1 cellular context compared by ENCODE assay signal in the genomic region with DNA sequence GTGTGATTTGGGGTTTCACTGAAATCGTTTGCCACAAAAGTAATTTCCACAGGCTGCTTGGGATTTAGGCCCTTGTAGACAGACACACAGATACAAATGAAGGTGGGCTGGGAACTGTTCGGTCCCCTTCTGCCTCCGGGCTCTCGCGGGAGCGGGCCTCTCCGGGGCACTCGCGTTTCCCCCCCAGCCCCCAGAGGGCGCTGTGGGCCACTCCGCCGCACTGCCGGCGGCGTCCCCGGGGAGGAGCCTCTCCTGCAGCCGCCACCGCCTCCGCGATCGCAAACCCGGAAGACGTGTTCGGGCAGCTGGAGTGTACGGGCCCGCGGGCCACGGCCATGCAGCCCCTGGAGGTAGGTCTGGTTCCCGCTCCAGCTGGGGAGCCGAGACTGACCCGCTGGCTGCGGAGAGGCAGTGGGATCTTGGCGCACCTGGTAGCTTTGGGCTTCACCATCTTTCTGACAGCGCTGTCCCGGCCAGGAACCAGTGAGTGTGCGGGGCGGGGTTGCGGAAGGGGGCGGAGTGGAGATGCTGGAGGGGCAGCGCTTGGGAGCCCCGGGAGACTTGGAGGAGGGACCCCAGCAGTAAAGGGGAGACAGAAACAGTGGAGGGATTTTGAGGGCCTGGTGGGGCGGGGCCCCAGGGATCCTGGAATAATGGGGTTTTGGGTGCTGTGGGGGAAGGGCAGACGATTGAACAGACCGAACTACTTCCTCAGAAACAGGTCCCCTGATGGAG.
TF ChIP-seq lines count a peak whose summit lies in the region.

A gene with protein sequence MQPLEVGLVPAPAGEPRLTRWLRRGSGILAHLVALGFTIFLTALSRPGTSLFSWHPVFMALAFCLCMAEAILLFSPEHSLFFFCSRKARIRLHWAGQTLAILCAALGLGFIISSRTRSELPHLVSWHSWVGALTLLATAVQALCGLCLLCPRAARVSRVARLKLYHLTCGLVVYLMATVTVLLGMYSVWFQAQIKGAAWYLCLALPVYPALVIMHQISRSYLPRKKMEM (plus strand): TSS at position 290 of the 735 bp plus-strand sequence. CDS start 46 bp downstream, at position 336.

TF ChIP-seq in HepG2, 621 proteins besides CTCF, POLR2A, EP300 and RAD21 (continued from another document and continues in another):
- TF ChIP-seq HNRNPUL1 (IDR thresholded peaks at IDR 0.05; ENCODE audit: low read depth, low read length) = no peak
- TF ChIP-seq ZSCAN30 (CRISPR knock-in tag; IDR thresholded peaks at IDR 0.05) = no peak
- TF ChIP-seq ZNF670 (CRISPR knock-in tag; IDR thresholded peaks at IDR 0.05; ENCODE audit: borderline replicate concordance) = no peak
- TF ChIP-seq, protein P1, sequence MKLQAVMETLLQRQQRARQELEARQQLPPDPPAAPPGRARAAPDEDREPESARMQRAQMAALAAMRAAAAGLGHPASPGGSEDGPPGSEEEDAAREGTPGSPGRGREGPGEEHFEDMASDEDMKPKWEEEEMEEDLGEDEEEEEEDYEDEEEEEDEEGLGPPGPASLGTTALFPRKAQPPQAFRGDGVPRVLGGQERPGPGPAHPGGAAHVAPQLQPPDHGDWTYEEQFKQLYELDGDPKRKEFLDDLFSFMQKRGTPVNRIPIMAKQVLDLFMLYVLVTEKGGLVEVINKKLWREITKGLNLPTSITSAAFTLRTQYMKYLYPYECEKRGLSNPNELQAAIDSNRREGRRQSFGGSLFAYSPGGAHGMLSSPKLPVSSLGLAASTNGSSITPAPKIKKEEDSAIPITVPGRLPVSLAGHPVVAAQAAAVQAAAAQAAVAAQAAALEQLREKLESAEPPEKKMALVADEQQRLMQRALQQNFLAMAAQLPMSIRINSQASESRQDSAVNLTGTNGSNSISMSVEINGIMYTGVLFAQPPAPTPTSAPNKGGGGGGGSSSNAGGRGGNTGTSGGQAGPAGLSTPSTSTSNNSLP (IDR thresholded peaks at IDR 0.05; ENCODE audit: low read depth, low read length) = no peak
- TF ChIP-seq ZNF75D (CRISPR knock-in tag; IDR thresholded peaks at IDR 0.05; ENCODE audit: borderline replicate concordance) = no peak
- TF ChIP-seq, protein P2, sequence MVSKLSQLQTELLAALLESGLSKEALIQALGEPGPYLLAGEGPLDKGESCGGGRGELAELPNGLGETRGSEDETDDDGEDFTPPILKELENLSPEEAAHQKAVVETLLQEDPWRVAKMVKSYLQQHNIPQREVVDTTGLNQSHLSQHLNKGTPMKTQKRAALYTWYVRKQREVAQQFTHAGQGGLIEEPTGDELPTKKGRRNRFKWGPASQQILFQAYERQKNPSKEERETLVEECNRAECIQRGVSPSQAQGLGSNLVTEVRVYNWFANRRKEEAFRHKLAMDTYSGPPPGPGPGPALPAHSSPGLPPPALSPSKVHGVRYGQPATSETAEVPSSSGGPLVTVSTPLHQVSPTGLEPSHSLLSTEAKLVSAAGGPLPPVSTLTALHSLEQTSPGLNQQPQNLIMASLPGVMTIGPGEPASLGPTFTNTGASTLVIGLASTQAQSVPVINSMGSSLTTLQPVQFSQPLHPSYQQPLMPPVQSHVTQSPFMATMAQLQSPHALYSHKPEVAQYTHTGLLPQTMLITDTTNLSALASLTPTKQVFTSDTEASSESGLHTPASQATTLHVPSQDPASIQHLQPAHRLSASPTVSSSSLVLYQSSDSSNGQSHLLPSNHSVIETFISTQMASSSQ (IDR thresholded peaks at IDR 0.05; ENCODE audit: low read depth) = no peak
- TF ChIP-seq, protein P2 (CRISPR knock-in tag; IDR thresholded peaks at IDR 0.05; ENCODE audit: borderline replicate concordance) = peak; percentile 44; the same call in 1 of the 2 replicates
- peak; percentile 93 for TF ChIP-seq PHF20 (CRISPR knock-in tag; IDR thresholded peaks at IDR 0.05)
- no peak for TF ChIP-seq NR3C1 (CRISPR knock-in tag; IDR thresholded peaks at IDR 0.05)
- peak; percentile 71 for TF ChIP-seq POLR2AphosphoS5 (IDR thresholded peaks at IDR 0.05; ENCODE audit: low read depth, low read length)
- no peak for TF ChIP-seq NCOA5 (CRISPR knock-in tag; IDR thresholded peaks at IDR 0.05)
- peak; percentile 86; the same call in 1 of the 2 replicates for TF ChIP-seq ZSCAN20 (CRISPR knock-in tag; IDR thresholded peaks at IDR 0.05; ENCODE audit: borderline replicate concordance)
- TF ChIP-seq SETDB1 (CRISPR knock-in tag; IDR thresholded peaks at IDR 0.05; ENCODE audit: borderline replicate concordance) = no peak
- no peak for TF ChIP-seq JDP2 (CRISPR knock-in tag; IDR thresholded peaks at IDR 0.05; ENCODE audit: borderline replicate concordance)
- TF ChIP-seq PHF5A (CRISPR knock-in tag; IDR thresholded peaks at IDR 0.05; ENCODE audit: low read depth, unreplicated experiment) = no peak
- no peak for TF ChIP-seq RORA (CRISPR knock-in tag; IDR thresholded peaks at IDR 0.05)
- TF ChIP-seq, protein P3, sequence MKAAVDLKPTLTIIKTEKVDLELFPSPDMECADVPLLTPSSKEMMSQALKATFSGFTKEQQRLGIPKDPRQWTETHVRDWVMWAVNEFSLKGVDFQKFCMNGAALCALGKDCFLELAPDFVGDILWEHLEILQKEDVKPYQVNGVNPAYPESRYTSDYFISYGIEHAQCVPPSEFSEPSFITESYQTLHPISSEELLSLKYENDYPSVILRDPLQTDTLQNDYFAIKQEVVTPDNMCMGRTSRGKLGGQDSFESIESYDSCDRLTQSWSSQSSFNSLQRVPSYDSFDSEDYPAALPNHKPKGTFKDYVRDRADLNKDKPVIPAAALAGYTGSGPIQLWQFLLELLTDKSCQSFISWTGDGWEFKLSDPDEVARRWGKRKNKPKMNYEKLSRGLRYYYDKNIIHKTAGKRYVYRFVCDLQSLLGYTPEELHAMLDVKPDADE (CRISPR knock-in tag; IDR thresholded peaks at IDR 0.05) = no peak
- no peak; the same call in 1 of the 2 replicates for TF ChIP-seq RFXAP (CRISPR knock-in tag; IDR thresholded peaks at IDR 0.05; ENCODE audit: borderline replicate concordance)
- TF ChIP-seq SIN3A (IDR thresholded peaks at IDR 0.05; ENCODE audit: borderline replicate concordance, low read depth, low read length) = peak; percentile 92; the same call in 1 of the 2 replicates
- TF ChIP-seq, protein P4, sequence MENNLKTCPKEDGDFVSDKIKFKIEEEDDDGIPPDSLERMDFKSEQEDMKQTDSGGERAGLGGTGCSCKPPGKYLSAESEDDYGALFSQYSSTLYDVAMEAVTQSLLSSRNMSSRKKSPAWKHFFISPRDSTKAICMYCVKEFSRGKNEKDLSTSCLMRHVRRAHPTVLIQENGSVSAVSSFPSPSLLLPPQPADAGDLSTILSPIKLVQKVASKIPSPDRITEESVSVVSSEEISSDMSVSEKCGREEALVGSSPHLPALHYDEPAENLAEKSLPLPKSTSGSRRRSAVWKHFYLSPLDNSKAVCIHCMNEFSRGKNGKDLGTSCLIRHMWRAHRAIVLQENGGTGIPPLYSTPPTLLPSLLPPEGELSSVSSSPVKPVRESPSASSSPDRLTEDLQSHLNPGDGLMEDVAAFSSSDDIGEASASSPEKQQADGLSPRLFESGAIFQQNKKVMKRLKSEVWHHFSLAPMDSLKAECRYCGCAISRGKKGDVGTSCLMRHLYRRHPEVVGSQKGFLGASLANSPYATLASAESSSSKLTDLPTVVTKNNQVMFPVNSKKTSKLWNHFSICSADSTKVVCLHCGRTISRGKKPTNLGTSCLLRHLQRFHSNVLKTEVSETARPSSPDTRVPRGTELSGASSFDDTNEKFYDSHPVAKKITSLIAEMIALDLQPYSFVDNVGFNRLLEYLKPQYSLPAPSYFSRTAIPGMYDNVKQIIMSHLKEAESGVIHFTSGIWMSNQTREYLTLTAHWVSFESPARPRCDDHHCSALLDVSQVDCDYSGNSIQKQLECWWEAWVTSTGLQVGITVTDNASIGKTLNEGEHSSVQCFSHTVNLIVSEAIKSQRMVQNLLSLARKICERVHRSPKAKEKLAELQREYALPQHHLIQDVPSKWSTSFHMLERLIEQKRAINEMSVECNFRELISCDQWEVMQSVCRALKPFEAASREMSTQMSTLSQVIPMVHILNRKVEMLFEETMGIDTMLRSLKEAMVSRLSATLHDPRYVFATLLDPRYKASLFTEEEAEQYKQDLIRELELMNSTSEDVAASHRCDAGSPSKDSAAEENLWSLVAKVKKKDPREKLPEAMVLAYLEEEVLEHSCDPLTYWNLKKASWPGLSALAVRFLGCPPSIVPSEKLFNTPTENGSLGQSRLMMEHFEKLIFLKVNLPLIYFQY (CRISPR knock-in tag; IDR thresholded peaks at IDR 0.05; ENCODE audit: borderline replicate concordance) = peak; percentile 45; the same call in 1 of the 2 replicates
- TF ChIP-seq TSC22D2 (CRISPR knock-in tag; IDR thresholded peaks at IDR 0.05; ENCODE audit: borderline replicate concordance) = peak; percentile 65; the same call in 1 of the 2 replicates
- TF ChIP-seq ETV6 (CRISPR knock-in tag; conservative IDR thresholded peaks at IDR 0.05) = no peak
- no peak for TF ChIP-seq CREB1 (IDR thresholded peaks at IDR 0.05)
- no peak for TF ChIP-seq CREB1 (CRISPR knock-in tag; IDR thresholded peaks at IDR 0.05)
- TF ChIP-seq, protein P5, sequence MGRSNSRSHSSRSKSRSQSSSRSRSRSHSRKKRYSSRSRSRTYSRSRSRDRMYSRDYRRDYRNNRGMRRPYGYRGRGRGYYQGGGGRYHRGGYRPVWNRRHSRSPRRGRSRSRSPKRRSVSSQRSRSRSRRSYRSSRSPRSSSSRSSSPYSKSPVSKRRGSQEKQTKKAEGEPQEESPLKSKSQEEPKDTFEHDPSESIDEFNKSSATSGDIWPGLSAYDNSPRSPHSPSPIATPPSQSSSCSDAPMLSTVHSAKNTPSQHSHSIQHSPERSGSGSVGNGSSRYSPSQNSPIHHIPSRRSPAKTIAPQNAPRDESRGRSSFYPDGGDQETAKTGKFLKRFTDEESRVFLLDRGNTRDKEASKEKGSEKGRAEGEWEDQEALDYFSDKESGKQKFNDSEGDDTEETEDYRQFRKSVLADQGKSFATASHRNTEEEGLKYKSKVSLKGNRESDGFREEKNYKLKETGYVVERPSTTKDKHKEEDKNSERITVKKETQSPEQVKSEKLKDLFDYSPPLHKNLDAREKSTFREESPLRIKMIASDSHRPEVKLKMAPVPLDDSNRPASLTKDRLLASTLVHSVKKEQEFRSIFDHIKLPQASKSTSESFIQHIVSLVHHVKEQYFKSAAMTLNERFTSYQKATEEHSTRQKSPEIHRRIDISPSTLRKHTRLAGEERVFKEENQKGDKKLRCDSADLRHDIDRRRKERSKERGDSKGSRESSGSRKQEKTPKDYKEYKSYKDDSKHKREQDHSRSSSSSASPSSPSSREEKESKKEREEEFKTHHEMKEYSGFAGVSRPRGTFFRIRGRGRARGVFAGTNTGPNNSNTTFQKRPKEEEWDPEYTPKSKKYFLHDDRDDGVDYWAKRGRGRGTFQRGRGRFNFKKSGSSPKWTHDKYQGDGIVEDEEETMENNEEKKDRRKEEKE (IDR thresholded peaks at IDR 0.05) = no peak
- peak; percentile 70 for TF ChIP-seq ZNF776 (CRISPR knock-in tag; IDR thresholded peaks at IDR 0.05)
- no peak; the same call in 1 of the 2 replicates for TF ChIP-seq ZNF235 (CRISPR knock-in tag; IDR thresholded peaks at IDR 0.05; ENCODE audit: borderline replicate concordance)
- TF ChIP-seq ZNF616 (CRISPR knock-in tag; IDR thresholded peaks at IDR 0.05; ENCODE audit: low read depth) = no peak
- no peak for TF ChIP-seq SRSF9 (IDR thresholded peaks at IDR 0.05; ENCODE audit: borderline replicate concordance, insufficient read depth, low read depth, low read length, poor library complexity, severe bottlenecking)
- no peak for TF ChIP-seq ZFYVE20 (CRISPR knock-in tag; IDR thresholded peaks at IDR 0.05; ENCODE audit: borderline replicate concordance, low read depth)
- TF ChIP-seq, protein P6, sequence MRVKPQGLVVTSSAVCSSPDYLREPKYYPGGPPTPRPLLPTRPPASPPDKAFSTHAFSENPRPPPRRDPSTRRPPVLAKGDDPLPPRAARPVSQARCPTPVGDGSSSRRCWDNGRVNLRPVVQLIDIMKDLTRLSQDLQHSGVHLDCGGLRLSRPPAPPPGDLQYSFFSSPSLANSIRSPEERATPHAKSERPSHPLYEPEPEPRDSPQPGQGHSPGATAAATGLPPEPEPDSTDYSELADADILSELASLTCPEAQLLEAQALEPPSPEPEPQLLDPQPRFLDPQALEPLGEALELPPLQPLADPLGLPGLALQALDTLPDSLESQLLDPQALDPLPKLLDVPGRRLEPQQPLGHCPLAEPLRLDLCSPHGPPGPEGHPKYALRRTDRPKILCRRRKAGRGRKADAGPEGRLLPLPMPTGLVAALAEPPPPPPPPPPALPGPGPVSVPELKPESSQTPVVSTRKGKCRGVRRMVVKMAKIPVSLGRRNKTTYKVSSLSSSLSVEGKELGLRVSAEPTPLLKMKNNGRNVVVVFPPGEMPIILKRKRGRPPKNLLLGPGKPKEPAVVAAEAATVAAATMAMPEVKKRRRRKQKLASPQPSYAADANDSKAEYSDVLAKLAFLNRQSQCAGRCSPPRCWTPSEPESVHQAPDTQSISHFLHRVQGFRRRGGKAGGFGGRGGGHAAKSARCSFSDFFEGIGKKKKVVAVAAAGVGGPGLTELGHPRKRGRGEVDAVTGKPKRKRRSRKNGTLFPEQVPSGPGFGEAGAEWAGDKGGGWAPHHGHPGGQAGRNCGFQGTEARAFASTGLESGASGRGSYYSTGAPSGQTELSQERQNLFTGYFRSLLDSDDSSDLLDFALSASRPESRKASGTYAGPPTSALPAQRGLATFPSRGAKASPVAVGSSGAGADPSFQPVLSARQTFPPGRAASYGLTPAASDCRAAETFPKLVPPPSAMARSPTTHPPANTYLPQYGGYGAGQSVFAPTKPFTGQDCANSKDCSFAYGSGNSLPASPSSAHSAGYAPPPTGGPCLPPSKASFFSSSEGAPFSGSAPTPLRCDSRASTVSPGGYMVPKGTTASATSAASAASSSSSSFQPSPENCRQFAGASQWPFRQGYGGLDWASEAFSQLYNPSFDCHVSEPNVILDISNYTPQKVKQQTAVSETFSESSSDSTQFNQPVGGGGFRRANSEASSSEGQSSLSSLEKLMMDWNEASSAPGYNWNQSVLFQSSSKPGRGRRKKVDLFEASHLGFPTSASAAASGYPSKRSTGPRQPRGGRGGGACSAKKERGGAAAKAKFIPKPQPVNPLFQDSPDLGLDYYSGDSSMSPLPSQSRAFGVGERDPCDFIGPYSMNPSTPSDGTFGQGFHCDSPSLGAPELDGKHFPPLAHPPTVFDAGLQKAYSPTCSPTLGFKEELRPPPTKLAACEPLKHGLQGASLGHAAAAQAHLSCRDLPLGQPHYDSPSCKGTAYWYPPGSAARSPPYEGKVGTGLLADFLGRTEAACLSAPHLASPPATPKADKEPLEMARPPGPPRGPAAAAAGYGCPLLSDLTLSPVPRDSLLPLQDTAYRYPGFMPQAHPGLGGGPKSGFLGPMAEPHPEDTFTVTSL (CRISPR knock-in tag; IDR thresholded peaks at IDR 0.05; ENCODE audit: borderline replicate concordance) = no peak
- TF ChIP-seq IKZF1 (IDR thresholded peaks at IDR 0.05) = no peak
- TF ChIP-seq PRPF4 (IDR thresholded peaks at IDR 0.05; ENCODE audit: low read depth, low read length, poor library complexity, severe bottlenecking) = no peak
- TF ChIP-seq ARNT2 (CRISPR knock-in tag; IDR thresholded peaks at IDR 0.05; ENCODE audit: low read depth) = peak; percentile 48; the same call in 1 of the 2 replicates
